ENCODE assay signal across 16 cellular contexts in the genomic region with DNA sequence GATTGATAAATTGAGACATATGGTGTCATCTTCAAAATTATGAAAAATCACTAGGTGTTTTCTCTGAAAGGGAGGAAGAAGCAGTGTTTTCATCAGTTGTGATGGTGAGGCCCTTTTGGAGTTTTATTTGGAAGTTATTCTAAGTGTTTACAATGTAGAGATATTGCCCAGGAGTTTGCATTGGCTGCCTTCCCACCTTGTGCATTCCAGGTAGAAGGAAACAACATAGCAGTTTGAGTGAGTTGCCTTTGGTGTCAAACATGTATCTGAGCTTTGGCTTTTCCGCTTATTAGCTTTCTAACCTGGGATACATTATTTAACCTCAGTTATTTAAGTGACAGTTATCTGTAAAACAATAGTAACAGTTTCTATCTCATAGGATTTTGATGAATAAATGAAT.
"Had no signal": no experiment of that assay in that cellular context is flagged by ENCODE, and none has a peak within 500 bp of the region (broad histone marks: within the 10 kb centered on the region; RNA-seq: fewer than 3 reads in every experiment).

No MANE protein-coding gene starts in this region.

- H3K36me3 ChIP-seq: neural progenitor cell, thyroid gland had no signal

- H3K27me3 ChIP-seq: foreskin keratinocyte, neural progenitor cell, thyroid gland had no signal

- H3K4me2 ChIP-seq: neural progenitor cell had no signal

- H3K9ac ChIP-seq: neural progenitor cell had no signal

- H3K9me3 ChIP-seq: lower lobe of right lung, thyroid gland had no signal

- H3K4me3 ChIP-seq: lower lobe of right lung, neural progenitor cell, thyroid gland had no signal

- DNase-seq: activated B cell treated with CpG ODN at 0.5 μM for 24 hours; activated CD4-positive, alpha-beta T cell treated with anti-CD3 and anti-CD28 coated beads for 48 hours; activated CD8-positive, alpha-beta memory T cell treated with anti-CD3 and anti-CD28 coated beads, Interleukin-2, amount 50 U/mL, for 4 hours; activated CD8-positive, alpha-beta T cell treated with anti-CD3 and anti-CD28 coated beads, Interleukin-2, amount 10 ng/mL, durations not matched to agents 7 days and 5 days; activated naive CD4-positive, alpha-beta T cell; activated naive CD8-positive, alpha-beta T cell treated with anti-CD3 and anti-CD28 coated beads, Interleukin-2, amount 10 ng/mL, durations not matched to agents 7 days and 5 days; cerebellar nuclear complex; effector CD8-positive, alpha-beta T cell; immature natural killer cell; lower lobe of right lung; retina; stimulated activated CD4-positive, alpha-beta T cell treated with anti-CD3 and anti-CD28 coated beads, Interleukin-12 subunit alpha, Interleukin-12 subunit beta, amount 100 ng/mL, for 4 hours; stimulated activated CD4-positive, alpha-beta T cell treated with anti-CD3 and anti-CD28 coated beads, Interleukin-2, amount 100 ng/mL, for 24 hours; thyroid gland had no signal

- ATAC-seq: foreskin keratinocyte had no signal

- H3K27ac ChIP-seq: foreskin keratinocyte, lower lobe of right lung, neural progenitor cell, thyroid gland had no signal

- H3K4me1 ChIP-seq: foreskin keratinocyte, neural progenitor cell had no signal
